ENCODE assay signal across 8 cellular contexts in the genomic region with DNA sequence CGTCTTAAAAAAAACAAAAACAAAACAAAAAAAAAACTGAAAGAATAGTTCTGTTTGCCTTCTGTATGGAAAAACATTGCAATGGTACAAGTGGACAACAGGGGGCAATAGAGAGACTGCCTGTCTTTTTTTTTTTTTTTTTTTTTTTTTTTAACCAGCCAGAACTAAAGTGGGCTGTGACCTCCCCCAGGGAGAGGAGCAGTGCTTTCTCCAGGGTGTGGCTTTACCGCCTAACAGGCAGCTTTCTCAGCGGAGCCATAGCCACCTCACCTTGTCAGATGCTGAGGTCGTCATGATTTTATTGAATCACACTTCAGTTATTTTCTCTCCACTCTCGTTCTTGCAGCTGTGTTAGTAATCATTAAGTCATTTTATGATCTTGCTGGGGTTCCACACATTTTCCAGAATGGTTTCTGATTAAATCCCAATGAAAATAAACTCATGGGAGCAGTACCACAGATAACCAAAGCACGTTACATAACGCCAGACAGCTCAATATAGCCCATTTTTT.
A peak's percentile ranks its signal among the peaks of the same experiment; 100 is the strongest.
DNase-seq lines count a peak whose midpoint lies in the region; ATAC-seq and TF ChIP-seq lines count a peak whose summit lies in the region.

No MANE protein-coding gene starts in this region.

- TF ChIP-seq CTCF in AG09309 (IDR thresholded peaks at IDR 0.05; ENCODE audit: control insufficient read depth, insufficient read depth, low read depth, low read length, missing control alignments) = peak; percentile 83
- TF ChIP-seq CTCF in GM12865 (IDR thresholded peaks at IDR 0.05; ENCODE audit: insufficient read depth, low read depth, low read length, missing control alignments) = peak; percentile 69
- TF ChIP-seq CTCF in right lobe of liver (IDR thresholded peaks at IDR 0.05) = peak; percentile 29 to 76 (median 69)

- DNase-seq in AG09309 (ENCODE audit: low read depth) (no peak), GM12865 (ENCODE audit: low read depth) (peak; percentile 52), NCI-H446 treated with DMSO at 0.1 percent for 48 hours (lab: John Stamatoyannopoulos, UW) (peak; percentile 25), astrocyte of the hippocampus (ENCODE audit: low read depth, low spot score) (peak; percentile 42), right lobe of liver (no peak), 8988T (no peak), islet precursor cell (no peak)

- H3K36me3 ChIP-seq in right lobe of liver = no peaks in the 10 kb centered on the region

- intact Hi-C loops in right lobe of liver (cut with DNase I) = no loop called here

- H3K27me3 ChIP-seq in right lobe of liver = no peaks in the 10 kb centered on the region

- TF ChIP-seq POLR2A in right lobe of liver (IDR thresholded peaks at IDR 0.05) = no peak

- H3K27ac ChIP-seq in right lobe of liver = no peak overlapping the region

- H3K4me3 ChIP-seq in AG09309 (ENCODE audit: control insufficient read depth, low read depth, low read length) (no peak overlapping the region), GM12865 (ENCODE audit: low read depth, low read length) (no peak overlapping the region), right lobe of liver (no peak overlapping the region)

- 74% methylated on average over 7 of the region's 7 CpGs for WGBS in right lobe of liver (ENCODE audit: insufficient coverage, low coverage, low lambda C conversion rate, missing lambda C conversion rate)

- H3K4me1 ChIP-seq in right lobe of liver = no peaks in the 10 kb centered on the region

- no peaks in the 10 kb centered on the region for H3K9me3 ChIP-seq in right lobe of liver

- ATAC-seq in right lobe of liver (peak in 3 of 4 donors; percentile 24 to 55 (median 34)), HG02763 (IDR thresholded peaks at IDR 0.05; ENCODE audit: unreplicated experiment) (no peak)

Comparison
In these comparisons a context has a peak if more than half of its experiments do, and no peak if none do; other contexts are left out.
1. DNase-seq: peak in GM12865 (single experiment), NCI-H446 treated with DMSO at 0.1 percent for 48 hours (single experiment) and astrocyte of the hippocampus (single experiment); none in AG09309 (single experiment), right lobe of liver (0 of 3), 8988T (single experiment) and islet precursor cell (single experiment).
2. Peak in every context shown above with its lines, with median percentiles within 50 percentile points of each other: CTCF ChIP-seq.